Comparison of ENCODE assay signal across 8 cellular contexts in the genomic region with DNA sequence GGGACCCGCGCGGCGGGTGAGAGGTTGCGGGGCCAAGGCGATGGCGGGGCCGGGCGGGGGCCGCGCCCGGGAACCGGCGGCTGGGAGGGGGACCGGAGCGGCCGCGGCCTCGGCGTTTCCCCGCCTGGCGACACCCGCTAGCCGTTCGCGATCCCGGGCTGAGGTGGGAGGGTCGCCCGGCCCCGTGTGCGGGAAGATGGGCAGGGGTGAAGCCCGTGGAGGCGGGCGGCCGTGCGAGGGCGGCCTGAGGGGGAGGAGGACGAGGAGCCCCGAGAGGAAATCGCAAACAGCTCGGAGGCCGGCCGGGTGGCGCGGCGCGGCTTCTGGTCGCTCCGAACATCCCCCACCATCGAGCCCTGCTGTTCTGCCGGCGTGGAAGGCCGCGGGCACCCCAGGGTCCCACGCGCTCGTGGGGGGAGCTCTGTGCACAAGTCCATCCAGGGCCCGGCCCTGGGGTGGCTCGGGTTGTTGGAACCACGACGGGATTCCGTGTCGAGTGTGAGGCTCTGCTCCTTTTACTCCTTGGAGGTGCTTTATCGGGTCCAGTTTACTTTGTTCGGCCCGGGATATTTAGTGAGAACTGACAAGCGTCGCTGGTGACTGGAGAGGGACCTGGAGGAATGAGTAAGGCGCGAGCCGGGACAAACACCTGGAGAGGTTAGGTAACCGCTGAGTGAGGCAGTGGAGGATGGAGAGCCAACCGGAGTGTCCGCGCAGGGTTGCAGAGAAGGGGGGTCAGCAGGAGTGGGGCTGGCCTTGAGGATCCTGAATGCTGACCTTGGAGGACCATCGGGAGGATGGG. TPM values are rescaled to one million over a fixed set of nuclear protein-coding genes. Genes with fewer than 3 reads are reported as not detected.
A peak's percentile ranks its signal among the peaks of the same experiment; 100 is the strongest.
DNase-seq lines count a peak whose midpoint lies in the region; ATAC-seq, FAIRE-seq and TF ChIP-seq lines count a peak whose summit lies in the region.

No MANE protein-coding gene starts in this region.

- peak; percentile 40 to 69 for DNase-seq in A549 (ENCODE audit: low read depth in 1 of 2, low spot score in 1 of 2)
- DNase-seq in PC-9: peak; percentile 24 to 55
- DNase-seq in activated naive CD4-positive, alpha-beta T cell treated with anti-CD3 and anti-CD28 coated beads for 36 hours: peak; percentile 55
- peak; percentile 45 for DNase-seq in glomerular visceral epithelial cell (ENCODE audit: extremely low spot score)

- CTCF ChIA-PET in A549 (lab: Yijun Ruan, JAX): interaction anchor here (1.0 to 2.8 kb wide), 7 partner anchors 12 to 237 kb away, joined by 3 to 12 read pairs (median 6); no protein-coding TSS in a partner anchor
- CTCF ChIA-PET in PC-9 (lab: Charles Lee): interaction anchor here (0.6 to 0.8 kb wide), 2 partner anchors 93 to 177 kb away, joined by 5 read pairs; no protein-coding TSS in a partner anchor
- CTCF ChIA-PET in activated naive CD4-positive, alpha-beta T cell treated with anti-CD3 and anti-CD28 coated beads for 36 hours (lab: Charles Lee): interaction anchor here (0.6 to 1.5 kb wide), 6 partner anchors 9 to 270 kb away, joined by 3 to 9 read pairs (median 4); no protein-coding TSS in a partner anchor

- peak overlapping the region; percentile 86 to 96 for H3K27ac ChIP-seq in A549
- no peak overlapping the region for H3K27ac ChIP-seq in PC-9
- peak overlapping the region; percentile 66 for H3K27ac ChIP-seq in neutrophil
- H3K27ac ChIP-seq in urinary bladder (ENCODE audit: low read depth): peak overlapping the region; percentile 95

- intact Hi-C loops in PC-9 (cut with micrococcal nuclease; ENCODE audit: unreplicated experiment): no loop called here
- intact Hi-C loops in activated naive CD4-positive, alpha-beta T cell treated with anti-CD3 and anti-CD28 coated beads for 36 hours (cut with micrococcal nuclease): loop anchor here (1.0 to 2.0 kb wide), 2 partner anchors 9 to 66 kb away; no protein-coding TSS in a partner anchor

- peaks cover 8% of the 10 kb centered on the region; the same call in 1 of the 2 replicates for H3F3A ChIP-seq in PC-9 (ENCODE audit: insufficient read depth, low read depth)

- H3K4me1 Mint-ChIP-seq in activated naive CD4-positive, alpha-beta T cell treated with anti-CD3 and anti-CD28 coated beads for 36 hours (ENCODE audit: low read depth): peaks cover 49% of the 10 kb centered on the region

- no peaks in the 10 kb centered on the region for H3K9me3 Mint-ChIP-seq in activated naive CD4-positive, alpha-beta T cell treated with anti-CD3 and anti-CD28 coated beads for 36 hours

- H3K9me3 ChIP-seq in A549 (no peaks in the 10 kb centered on the region), PC-9 (ENCODE audit: insufficient read depth, low read depth) (no peaks in the 10 kb centered on the region), neutrophil (no peaks in the 10 kb centered on the region)

- peak overlapping the region; percentile 82 for H2AFZ ChIP-seq in PC-9

- peak overlapping the region; percentile 88 for H3K27ac Mint-ChIP-seq in activated naive CD4-positive, alpha-beta T cell treated with anti-CD3 and anti-CD28 coated beads for 36 hours

- H3K4me2 ChIP-seq in A549 (peak overlapping the region; percentile 87), PC-9 (peak overlapping the region; percentile 81)

- TF ChIP-seq CTCF in A549 (IDR thresholded peaks at IDR 0.05) (no peak; the same call in 2 of the 3 replicates), PC-9 (conservative IDR thresholded peaks at IDR 0.05) (no peak), neutrophil (IDR thresholded peaks at IDR 0.05) (no peak)

- no TSS peak for BruUV-seq in PC-9 (replicated peaks; lab: Mats Ljungman, UMichigan)

- peaks cover 10% of the 10 kb centered on the region for H3K36me3 Mint-ChIP-seq in activated naive CD4-positive, alpha-beta T cell treated with anti-CD3 and anti-CD28 coated beads for 36 hours (ENCODE audit: low read depth)

- H3K4me1 ChIP-seq in A549 (peaks cover 13% of the 10 kb centered on the region; the same call in 2 of the 3 replicates), PC-9 (replicated peaks; ENCODE audit: insufficient read depth) (peaks cover 16% of the 10 kb centered on the region), neutrophil (ENCODE audit: control insufficient read depth in 1 of 2, insufficient read depth in 1 of 2, low read depth in 1 of 2, low read length in 1 of 2) (peaks cover 11 to 12% of the 10 kb centered on the region in 2 experiments), urinary bladder (ENCODE audit: insufficient read depth) (peaks cover 3% of the 10 kb centered on the region)

- ATAC-seq in A549 (peak; percentile 64), GM18858 (IDR thresholded peaks at IDR 0.05; ENCODE audit: unreplicated experiment) (peak; percentile 9), HG03066 (IDR thresholded peaks at IDR 0.05; ENCODE audit: low read depth, unreplicated experiment) (peak; percentile 47)

- peaks cover 46% of the 10 kb centered on the region for H3K79me2 ChIP-seq in PC-9 (ENCODE audit: low read depth)

- TF ChIP-seq EP300 in A549 (IDR thresholded peaks at IDR 0.05): no peak

- no peak for FAIRE-seq in A549 (lab: Jason Lieb, UNC)

- no peak for TF ChIP-seq POLR2A in A549 (IDR thresholded peaks at IDR 0.05; ENCODE audit: low read length)

- H3K4me3 ChIP-seq in A549: peak overlapping the region; percentile 66
- peak overlapping the region; percentile 61 for H3K4me3 ChIP-seq in PC-9
- H3K4me3 ChIP-seq in neutrophil (ENCODE audit: low read depth in 1 of 2, low read length in 1 of 2): peak overlapping the region; percentile 66 to 80
- H3K4me3 ChIP-seq in urinary bladder (ENCODE audit: low read depth, low read length): peak overlapping the region; percentile 96

- 4% methylated on average over 30 of the region's 76 CpGs for WGBS in A549 (ENCODE audit: missing lambda C conversion rate)
- WGBS in urinary bladder: under 1% methylated on average over 76 of the region's 76 CpGs

- H3K27me3 Mint-ChIP-seq in activated naive CD4-positive, alpha-beta T cell treated with anti-CD3 and anti-CD28 coated beads for 36 hours (ENCODE audit: low read depth): no peaks in the 10 kb centered on the region

- H3K4me3 Mint-ChIP-seq in activated naive CD4-positive, alpha-beta T cell treated with anti-CD3 and anti-CD28 coated beads for 36 hours: peak overlapping the region; percentile 92

- no peaks in the 10 kb centered on the region for H3K27me3 ChIP-seq in PC-9 (ENCODE audit: insufficient read depth, low read depth)
- H3K27me3 ChIP-seq in neutrophil: peaks cover 82% of the 10 kb centered on the region

- no peaks in the 10 kb centered on the region for H3K9me2 ChIP-seq in PC-9 (ENCODE audit: insufficient read depth)

- TF ChIP-seq RAD21 in A549 (conservative IDR thresholded peaks at IDR 0.05 in 1 of 2, IDR thresholded peaks at IDR 0.05 in 1 of 2): no peak

- 0 out of 2 replicates have a peak, but pooled peaks cover 4% of the 10 kb centered on the region for H4K20me1 ChIP-seq in PC-9 (ENCODE audit: insufficient read depth)

- POLR2A ChIA-PET in A549 (lab: Yijun Ruan, JAX): interaction anchor here (1.0 to 1.6 kb wide), 6 partner anchors 13 to 187 kb away, joined by 3 to 6 read pairs (median 4); a partner anchor contains a TSS
- POLR2A ChIA-PET in PC-9 (lab: Charles Lee; ENCODE audit: unreplicated experiment): interaction anchor here (0.6 to 0.8 kb wide), 3 partner anchors 18 to 297 kb away, joined by 3 to 20 read pairs (median 8); a partner anchor contains a TSS

- no peaks in the 10 kb centered on the region for H3K36me3 ChIP-seq in PC-9 (ENCODE audit: low read depth)
- H3K36me3 ChIP-seq in neutrophil: no peaks in the 10 kb centered on the region
- no peaks in the 10 kb centered on the region for H3K36me3 ChIP-seq in urinary bladder (ENCODE audit: insufficient read depth)

TF ChIP-seq in A549, 52 proteins besides CTCF, POLR2A, EP300 and RAD21 (continues in another document):
- TF ChIP-seq FOSL2 (IDR thresholded peaks at IDR 0.05): no peak
- no peak for TF ChIP-seq FOSL2 (CRISPR knock-in tag; IDR thresholded peaks at IDR 0.05)
- TF ChIP-seq, protein P1, sequence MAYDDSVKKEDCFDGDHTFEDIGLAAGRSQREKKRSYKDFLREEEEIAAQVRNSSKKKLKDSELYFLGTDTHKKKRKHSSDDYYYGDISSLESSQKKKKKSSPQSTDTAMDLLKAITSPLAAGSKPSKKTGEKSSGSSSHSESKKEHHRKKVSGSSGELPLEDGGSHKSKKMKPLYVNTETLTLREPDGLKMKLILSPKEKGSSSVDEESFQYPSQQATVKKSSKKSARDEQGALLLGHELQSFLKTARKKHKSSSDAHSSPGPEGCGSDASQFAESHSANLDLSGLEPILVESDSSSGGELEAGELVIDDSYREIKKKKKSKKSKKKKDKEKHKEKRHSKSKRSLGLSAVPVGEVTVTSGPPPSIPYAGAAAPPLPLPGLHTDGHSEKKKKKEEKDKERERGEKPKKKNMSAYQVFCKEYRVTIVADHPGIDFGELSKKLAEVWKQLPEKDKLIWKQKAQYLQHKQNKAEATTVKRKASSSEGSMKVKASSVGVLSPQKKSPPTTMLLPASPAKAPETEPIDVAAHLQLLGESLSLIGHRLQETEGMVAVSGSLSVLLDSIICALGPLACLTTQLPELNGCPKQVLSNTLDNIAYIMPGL (CRISPR knock-in tag; IDR thresholded peaks at IDR 0.05; ENCODE audit: borderline replicate concordance): no peak
- TF ChIP-seq ZSCAN20 (CRISPR knock-in tag; IDR thresholded peaks at IDR 0.05): no peak
- no peak for TF ChIP-seq HDAC2 (IDR thresholded peaks at IDR 0.05)
- TF ChIP-seq RFX5 (IDR thresholded peaks at IDR 0.05): no peak
- TF ChIP-seq, protein P2, sequence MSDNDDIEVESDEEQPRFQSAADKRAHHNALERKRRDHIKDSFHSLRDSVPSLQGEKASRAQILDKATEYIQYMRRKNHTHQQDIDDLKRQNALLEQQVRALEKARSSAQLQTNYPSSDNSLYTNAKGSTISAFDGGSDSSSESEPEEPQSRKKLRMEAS (IDR thresholded peaks at IDR 0.05): peak; percentile 12; the same call in 1 of the 2 replicates
- no peak for TF ChIP-seq ESRRA (IDR thresholded peaks at IDR 0.05; ENCODE audit: borderline replicate concordance, low read length)

RNA-seq across cellular contexts. Expression of a gene that starts 0.7 kb away (rescaled TPM):
- polyA plus RNA-seq in A549 (2011; rRNA removed) (28.6 and 30.5 TPM in 2 replicates), A549 (2017; fragmentation: RNase III; extraction: RNeasy Plus Mini Kit Qiagen cat#74134 plus additional on column Dnase treatment) (17.5 to 20.1 TPM (median 18.2 TPM) in 3 replicates), urinary bladder (41.9 TPM)
- polyA plus RNA-seq in A549 (2012; cell fraction: cytosol; rRNA removed): 14.9 and 19.7 TPM in 2 replicates
- 40.7 and 45.9 TPM in 2 replicates for polyA plus RNA-seq in A549 (2012; cell fraction: nucleus; rRNA removed)
- 34.3 and 36.2 TPM in 2 replicates for polyA minus RNA-seq in A549 (2011; rRNA and poly(A)+ RNA removed)
- total RNA-seq in PC-9 (2021) (18.6 and 22.4 TPM in 2 replicates), urinary bladder (41.3 TPM)
- 10 to 100 TPM; 40.6 to 42.7 TPM for total RNA-seq in activated naive CD4-positive, alpha-beta T cell treated with anti-CD3 and anti-CD28 coated beads for 36 hours

Comparison
In these comparisons a context has a peak if more than half of its experiments do, and no peak if none do; other contexts are left out.
1. ATAC-seq: peak in every context shown above with its lines; median percentile 64 in A549; 47 in HG03066; 9 in GM18858.